In genomic region chr17:50550661-50551432, GRCh38 we compare ENCODE assay signal across 1 cellular context.
A peak's percentile ranks its signal among the peaks of the same experiment; 100 is the strongest.
TF ChIP-seq lines count a peak whose summit lies in the region.

No MANE protein-coding gene starts in this region.

TF ChIP-seq in HepG2, 621 proteins besides CTCF, POLR2A, EP300 and RAD21 (continued from another document and continues in another):
- TF ChIP-seq ZIK1 (CRISPR knock-in tag; IDR thresholded peaks at IDR 0.05; ENCODE audit: borderline replicate concordance, low read depth) (peak; percentile 64; the same call in 1 of the 2 replicates), MEF2D (CRISPR knock-in tag; IDR thresholded peaks at IDR 0.05) (no peak), HNF4G (IDR thresholded peaks at IDR 0.05; ENCODE audit: borderline replicate concordance, low read depth, low read length) (no peak), HNF4G (CRISPR knock-in tag; IDR thresholded peaks at IDR 0.05; ENCODE audit: borderline replicate concordance, low read depth) (no peak), ZNF792 (CRISPR knock-in tag; IDR thresholded peaks at IDR 0.05) (peak; percentile 70; the same call in 1 of the 2 replicates), PRPF4 (IDR thresholded peaks at IDR 0.05; ENCODE audit: low read depth, low read length, poor library complexity, severe bottlenecking) (no peak), RCOR2 (CRISPR knock-in tag; IDR thresholded peaks at IDR 0.05) (no peak), PHF8 (CRISPR knock-in tag; IDR thresholded peaks at IDR 0.05) (0 out of 2 replicates have a peak, but pooled peaks have one; percentile 29), HMGA1 (CRISPR knock-in tag; conservative IDR thresholded peaks at IDR 0.05) (no peak), CEBPZ (IDR thresholded peaks at IDR 0.05; ENCODE audit: low read length) (no peak), ZNF552 (CRISPR knock-in tag; IDR thresholded peaks at IDR 0.05; ENCODE audit: borderline replicate concordance) (no peak), PHB2 (IDR thresholded peaks at IDR 0.05; ENCODE audit: partially characterized antibody) (no peak), PRDM10 (CRISPR knock-in tag; IDR thresholded peaks at IDR 0.05; ENCODE audit: low read depth) (no peak), USF2 (IDR thresholded peaks at IDR 0.05; ENCODE audit: low read depth, low read length) (peak; percentile 85), USF2 (CRISPR knock-in tag; IDR thresholded peaks at IDR 0.05; ENCODE audit: borderline replicate concordance) (peak; percentile 76; the same call in 1 of the 2 replicates), GATAD2A (CRISPR knock-in tag; IDR thresholded peaks at IDR 0.05) (peak; percentile 40; the same call in 1 of the 2 replicates), NR1H2 (CRISPR knock-in tag; IDR thresholded peaks at IDR 0.05; ENCODE audit: borderline replicate concordance, low read depth) (no peak), KLF13 (CRISPR knock-in tag; IDR thresholded peaks at IDR 0.05) (no peak), HMGXB3 (CRISPR knock-in tag; IDR thresholded peaks at IDR 0.05; ENCODE audit: borderline replicate concordance) (0 out of 2 replicates have a peak, but pooled peaks have one; percentile 52), REST (IDR thresholded peaks at IDR 0.05; ENCODE audit: borderline replicate concordance in 1 of 2, low read depth in 1 of 2, low read length in 2 of 2) (no peak), ZNF780A (CRISPR knock-in tag; IDR thresholded peaks at IDR 0.05) (no peak), THAP7 (CRISPR knock-in tag; IDR thresholded peaks at IDR 0.05) (no peak), SOX5 (CRISPR knock-in tag; IDR thresholded peaks at IDR 0.05; ENCODE audit: borderline replicate concordance) (peak; percentile 53; the same call in 1 of the 2 replicates)
- TF ChIP-seq, protein P1, sequence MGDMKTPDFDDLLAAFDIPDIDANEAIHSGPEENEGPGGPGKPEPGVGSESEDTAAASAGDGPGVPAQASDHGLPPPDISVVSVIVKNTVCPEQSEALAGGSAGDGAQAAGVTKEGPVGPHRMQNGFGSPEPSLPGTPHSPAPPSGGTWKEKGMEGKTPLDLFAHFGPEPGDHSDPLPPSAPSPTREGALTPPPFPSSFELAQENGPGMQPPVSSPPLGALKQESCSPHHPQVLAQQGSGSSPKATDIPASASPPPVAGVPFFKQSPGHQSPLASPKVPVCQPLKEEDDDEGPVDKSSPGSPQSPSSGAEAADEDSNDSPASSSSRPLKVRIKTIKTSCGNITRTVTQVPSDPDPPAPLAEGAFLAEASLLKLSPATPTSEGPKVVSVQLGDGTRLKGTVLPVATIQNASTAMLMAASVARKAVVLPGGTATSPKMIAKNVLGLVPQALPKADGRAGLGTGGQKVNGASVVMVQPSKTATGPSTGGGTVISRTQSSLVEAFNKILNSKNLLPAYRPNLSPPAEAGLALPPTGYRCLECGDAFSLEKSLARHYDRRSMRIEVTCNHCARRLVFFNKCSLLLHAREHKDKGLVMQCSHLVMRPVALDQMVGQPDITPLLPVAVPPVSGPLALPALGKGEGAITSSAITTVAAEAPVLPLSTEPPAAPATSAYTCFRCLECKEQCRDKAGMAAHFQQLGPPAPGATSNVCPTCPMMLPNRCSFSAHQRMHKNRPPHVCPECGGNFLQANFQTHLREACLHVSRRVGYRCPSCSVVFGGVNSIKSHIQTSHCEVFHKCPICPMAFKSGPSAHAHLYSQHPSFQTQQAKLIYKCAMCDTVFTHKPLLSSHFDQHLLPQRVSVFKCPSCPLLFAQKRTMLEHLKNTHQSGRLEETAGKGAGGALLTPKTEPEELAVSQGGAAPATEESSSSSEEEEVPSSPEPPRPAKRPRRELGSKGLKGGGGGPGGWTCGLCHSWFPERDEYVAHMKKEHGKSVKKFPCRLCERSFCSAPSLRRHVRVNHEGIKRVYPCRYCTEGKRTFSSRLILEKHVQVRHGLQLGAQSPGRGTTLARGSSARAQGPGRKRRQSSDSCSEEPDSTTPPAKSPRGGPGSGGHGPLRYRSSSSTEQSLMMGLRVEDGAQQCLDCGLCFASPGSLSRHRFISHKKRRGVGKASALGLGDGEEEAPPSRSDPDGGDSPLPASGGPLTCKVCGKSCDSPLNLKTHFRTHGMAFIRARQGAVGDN (CRISPR knock-in tag; IDR thresholded peaks at IDR 0.05): peak; percentile 82
- TF ChIP-seq, protein P2, sequence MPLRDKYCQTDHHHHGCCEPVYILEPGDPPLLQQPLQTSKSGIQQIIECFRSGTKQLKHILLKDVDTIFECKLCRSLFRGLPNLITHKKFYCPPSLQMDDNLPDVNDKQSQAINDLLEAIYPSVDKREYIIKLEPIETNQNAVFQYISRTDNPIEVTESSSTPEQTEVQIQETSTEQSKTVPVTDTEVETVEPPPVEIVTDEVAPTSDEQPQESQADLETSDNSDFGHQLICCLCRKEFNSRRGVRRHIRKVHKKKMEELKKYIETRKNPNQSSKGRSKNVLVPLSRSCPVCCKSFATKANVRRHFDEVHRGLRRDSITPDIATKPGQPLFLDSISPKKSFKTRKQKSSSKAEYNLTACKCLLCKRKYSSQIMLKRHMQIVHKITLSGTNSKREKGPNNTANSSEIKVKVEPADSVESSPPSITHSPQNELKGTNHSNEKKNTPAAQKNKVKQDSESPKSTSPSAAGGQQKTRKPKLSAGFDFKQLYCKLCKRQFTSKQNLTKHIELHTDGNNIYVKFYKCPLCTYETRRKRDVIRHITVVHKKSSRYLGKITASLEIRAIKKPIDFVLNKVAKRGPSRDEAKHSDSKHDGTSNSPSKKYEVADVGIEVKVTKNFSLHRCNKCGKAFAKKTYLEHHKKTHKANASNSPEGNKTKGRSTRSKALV (CRISPR knock-in tag; IDR thresholded peaks at IDR 0.05): no peak
